1 cellular context compared by ENCODE assay signal in the genomic region with DNA sequence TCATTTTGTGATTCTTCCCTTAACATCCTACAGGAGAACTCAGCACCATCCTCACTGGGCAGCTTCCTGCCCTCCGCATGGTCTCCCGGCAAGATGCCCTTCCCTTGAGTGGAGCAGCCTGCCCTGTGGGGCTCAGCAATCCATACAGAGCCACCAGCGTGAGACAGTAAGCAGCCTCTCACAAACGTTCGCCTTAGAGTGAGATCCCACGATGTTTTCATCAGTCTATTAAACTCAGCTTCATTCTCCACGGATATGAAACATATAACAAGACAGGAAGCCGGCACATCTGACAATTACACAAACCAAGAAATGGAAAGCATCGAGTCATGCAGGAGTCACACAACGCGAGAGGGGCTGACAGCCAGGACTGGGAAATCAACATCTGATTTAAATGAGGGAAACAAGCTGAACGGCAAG.
TF ChIP-seq lines count a peak whose summit lies in the region.

No MANE protein-coding gene starts in this region.

TF ChIP-seq in H1, 55 proteins besides CTCF, POLR2A, EP300 and RAD21:
- no peak for TF ChIP-seq SIRT6 (IDR thresholded peaks at IDR 0.05; ENCODE audit: low read length)
- TF ChIP-seq TAF1 (IDR thresholded peaks at IDR 0.05; ENCODE audit: low read depth, low read length): no peak
- no peak for TF ChIP-seq POU5F1 (IDR thresholded peaks at IDR 0.05; ENCODE audit: low read depth, low read length)
- TF ChIP-seq, protein P1, sequence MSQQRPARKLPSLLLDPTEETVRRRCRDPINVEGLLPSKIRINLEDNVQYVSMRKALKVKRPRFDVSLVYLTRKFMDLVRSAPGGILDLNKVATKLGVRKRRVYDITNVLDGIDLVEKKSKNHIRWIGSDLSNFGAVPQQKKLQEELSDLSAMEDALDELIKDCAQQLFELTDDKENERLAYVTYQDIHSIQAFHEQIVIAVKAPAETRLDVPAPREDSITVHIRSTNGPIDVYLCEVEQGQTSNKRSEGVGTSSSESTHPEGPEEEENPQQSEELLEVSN (IDR thresholded peaks at IDR 0.05): no peak
- TF ChIP-seq KDM1A (IDR thresholded peaks at IDR 0.05; ENCODE audit: borderline replicate concordance, low read length): no peak
- no peak for TF ChIP-seq NANOG (IDR thresholded peaks at IDR 0.05; ENCODE audit: insufficient read depth, low read depth, low read length, poor library complexity, severe bottlenecking)
- TF ChIP-seq JUND (IDR thresholded peaks at IDR 0.05; ENCODE audit: low read length): no peak
- no peak for TF ChIP-seq SRF (IDR thresholded peaks at IDR 0.05; ENCODE audit: low read depth, low read length)
- TF ChIP-seq SIX5 (IDR thresholded peaks at IDR 0.05; ENCODE audit: low read depth, low read length): no peak
- TF ChIP-seq KDM4A (IDR thresholded peaks at IDR 0.05; ENCODE audit: low read depth, low read length, severe bottlenecking): no peak
- TF ChIP-seq, protein P2, sequence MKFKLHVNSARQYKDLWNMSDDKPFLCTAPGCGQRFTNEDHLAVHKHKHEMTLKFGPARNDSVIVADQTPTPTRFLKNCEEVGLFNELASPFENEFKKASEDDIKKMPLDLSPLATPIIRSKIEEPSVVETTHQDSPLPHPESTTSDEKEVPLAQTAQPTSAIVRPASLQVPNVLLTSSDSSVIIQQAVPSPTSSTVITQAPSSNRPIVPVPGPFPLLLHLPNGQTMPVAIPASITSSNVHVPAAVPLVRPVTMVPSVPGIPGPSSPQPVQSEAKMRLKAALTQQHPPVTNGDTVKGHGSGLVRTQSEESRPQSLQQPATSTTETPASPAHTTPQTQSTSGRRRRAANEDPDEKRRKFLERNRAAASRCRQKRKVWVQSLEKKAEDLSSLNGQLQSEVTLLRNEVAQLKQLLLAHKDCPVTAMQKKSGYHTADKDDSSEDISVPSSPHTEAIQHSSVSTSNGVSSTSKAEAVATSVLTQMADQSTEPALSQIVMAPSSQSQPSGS (IDR thresholded peaks at IDR 0.05; ENCODE audit: low read length): no peak
- TF ChIP-seq CREB1 (IDR thresholded peaks at IDR 0.05): no peak
- no peak for TF ChIP-seq PHF8 (conservative IDR thresholded peaks at IDR 0.05; ENCODE audit: low read depth, low read length)
- no peak for TF ChIP-seq SAP30 (IDR thresholded peaks at IDR 0.05; ENCODE audit: insufficient read depth, insufficient replicate concordance, low read length)
- TF ChIP-seq TEAD4 (IDR thresholded peaks at IDR 0.05; ENCODE audit: low read depth, low read length): no peak
- no peak for TF ChIP-seq CTBP2 (IDR thresholded peaks at IDR 0.05; ENCODE audit: borderline replicate concordance, insufficient read depth, insufficient read length, low read length)
- no peak for TF ChIP-seq TCF12 (IDR thresholded peaks at IDR 0.05; ENCODE audit: low read depth, low read length)
- no peak for TF ChIP-seq KDM5A (IDR thresholded peaks at IDR 0.05; ENCODE audit: low read length)
